5 cellular contexts compared by ENCODE assay signal in genomic region chr1:218750216-218750970, GRCh38.
"Had no signal": no experiment of that assay in that cellular context is flagged by ENCODE, and none has a peak within 500 bp of the region (broad histone marks: within the 10 kb centered on the region; RNA-seq: fewer than 3 reads in every experiment).

No MANE protein-coding gene starts in this region.

- H3K4me2 ChIP-seq: GM23338 had no signal

- H3K27ac Mint-ChIP-seq: GM23338 had no signal

- H3K4me3 ChIP-seq: GM23338, K562 had no signal

- DNase-seq: H9, HCEC 1CT, IMR-90 had no signal

- ATAC-seq: GM23338, K562 had no signal

- H3K4me3 Mint-ChIP-seq: GM23338, H9 had no signal

- H3K4me1 Mint-ChIP-seq: GM23338 had no signal
